16 cellular contexts compared by ENCODE assay signal in genomic region chr3:124771083-124771445, GRCh38. TPM values are rescaled to one million over a fixed set of nuclear protein-coding genes. Genes with fewer than 3 reads are reported as not detected.
A peak's percentile ranks its signal among the peaks of the same experiment; 100 is the strongest.
DNase-seq lines count a peak whose midpoint lies in the region; ATAC-seq, FAIRE-seq and TF ChIP-seq lines count a peak whose summit lies in the region.
"Had no signal": no experiment of that assay in that cellular context is flagged by ENCODE, and none has a peak within 500 bp of the region (broad histone marks: within the 10 kb centered on the region; RNA-seq: fewer than 3 reads in every experiment).

No MANE protein-coding gene starts in this region.

- peaks cover 28% of the 10 kb centered on the region for H3K4me1 ChIP-seq in cardiac muscle cell (ENCODE audit: low read depth)
- H3K4me1 ChIP-seq in astrocyte (ENCODE audit: insufficient read depth, low read length) = peaks cover 33% of the 10 kb centered on the region
- peaks cover 37 to 51% of the 10 kb centered on the region in 2 donors for H3K4me1 ChIP-seq in thyroid gland

- whole genome bisulfite sequencing in thyroid gland, 2 donors = 73 to 78% methylated on average over 2 of the region's 2 CpGs

- H3K36me3 Mint-ChIP-seq in astrocyte (ENCODE audit: low read depth, unreplicated experiment) = peaks cover 29% of the 10 kb centered on the region
- peaks cover 3% of the 10 kb centered on the region for H3K36me3 Mint-ChIP-seq in neural crest cell (ENCODE audit: low read depth)

- ATAC-seq in Right ventricle myocardium superior (ENCODE audit: poor library complexity) (no peak), GM21619 (IDR thresholded peaks at IDR 0.05; ENCODE audit: unreplicated experiment) (no peak)

- peak overlapping the region; percentile 46 for H3K4me3 Mint-ChIP-seq in astrocyte (ENCODE audit: unreplicated experiment)
- no peak overlapping the region for H3K4me3 Mint-ChIP-seq in neural crest cell

- intact Hi-C loops in Right ventricle myocardium superior (cut with DNase I) = no loop called here
- intact Hi-C loops in thyroid gland (cut with DNase I) = no loop called here

- no peak overlapping the region for H2AFZ ChIP-seq in astrocyte (ENCODE audit: low read depth, low read length)
- H2AFZ ChIP-seq: GM23248, PC-9 had no signal

- H3K27ac ChIP-seq in cardiac muscle cell = peak overlapping the region; percentile 75
- H3K27ac ChIP-seq in astrocyte (ENCODE audit: low read depth, low read length) = no peak overlapping the region
- peak overlapping the region in 2 of 3 donors; percentile 2 to 23 for H3K27ac ChIP-seq in thyroid gland
- H3K27ac ChIP-seq: 22Rv1, BLaER1, PC-9 had no signal

- TF ChIP-seq POLR2A in thyroid gland (IDR thresholded peaks at IDR 0.05) = no peak

- H3K9me3 ChIP-seq in cardiac muscle cell (ENCODE audit: low read depth) (no peaks in the 10 kb centered on the region), astrocyte (ENCODE audit: insufficient read depth, low read depth, low read length) (no peaks in the 10 kb centered on the region), thyroid gland (no peaks in the 10 kb centered on the region)
- H3K9me3 ChIP-seq: BLaER1 had no signal

- TF ChIP-seq CTCF in cardiac muscle cell (IDR thresholded peaks at IDR 0.05; ENCODE audit: low read depth, low read length) (no peak), astrocyte (IDR thresholded peaks at IDR 0.05; ENCODE audit: insufficient read depth, low read depth, low read length) (no peak), neural crest cell (conservative IDR thresholded peaks at IDR 0.05) (no peak), thyroid gland (IDR thresholded peaks at IDR 0.05) (no peak)

- H3K4me2 ChIP-seq in astrocyte (ENCODE audit: low read length) = no peak overlapping the region
- H3K4me2 ChIP-seq: BLaER1, PC-9 had no signal

- no peaks in the 10 kb centered on the region for H3K27me3 Mint-ChIP-seq in astrocyte (ENCODE audit: low read depth, unreplicated experiment)
- no peaks in the 10 kb centered on the region for H3K27me3 Mint-ChIP-seq in neural crest cell (ENCODE audit: low read depth)

- FAIRE-seq in astrocyte (lab: Jason Lieb, UNC) = no peak

- H3K27me3 ChIP-seq in cardiac muscle cell = no peaks in the 10 kb centered on the region
- H3K27me3 ChIP-seq in astrocyte (ENCODE audit: insufficient read depth, low read length) = no peaks in the 10 kb centered on the region
- no peaks in the 10 kb centered on the region for H3K27me3 ChIP-seq in thyroid gland

- H3K9ac ChIP-seq in astrocyte (ENCODE audit: low read length) = no peak overlapping the region
- H3K9ac ChIP-seq: BLaER1 had no signal

- H3K9me3 Mint-ChIP-seq in astrocyte (ENCODE audit: unreplicated experiment) (no peaks in the 10 kb centered on the region), neural crest cell (no peaks in the 10 kb centered on the region)

- peaks cover 42% of the 10 kb centered on the region for H3K4me1 Mint-ChIP-seq in astrocyte (ENCODE audit: low read depth, unreplicated experiment)
- H3K4me1 Mint-ChIP-seq in neural crest cell = peaks cover 45% of the 10 kb centered on the region

- no peak for DNase-seq in cardiac muscle cell (ENCODE audit: low read depth in 1 of 2, low spot score in 1 of 2)
- DNase-seq in Right ventricle myocardium superior = no peak
- DNase-seq in astrocyte (ENCODE audit: low read depth) = no peak
- DNase-seq in neural crest cell (ENCODE audit: low read depth, low spot score) = no peak
- no peak for DNase-seq in thyroid gland
- DNase-seq in NCI-H2196 treated with DMSO at 0.1 percent for 48 hours (lab: John Stamatoyannopoulos, UW; ENCODE audit: unreplicated experiment) = no peak
- no peak for DNase-seq in midbrain (lab: John Stamatoyannopoulos, UW)
- DNase-seq: EL; GM23248; Karpas-422; kidney glomerular epithelial cell; PC-9; stimulated activated naive CD4-positive, alpha-beta T cell had no signal

- H3K27ac Mint-ChIP-seq in astrocyte (ENCODE audit: unreplicated experiment) (peak overlapping the region; percentile 62), neural crest cell (ENCODE audit: unreplicated experiment) (peak overlapping the region; percentile 75)

- H3K4me3 ChIP-seq in cardiac muscle cell (no peak overlapping the region), astrocyte (ENCODE audit: insufficient read depth, low read depth, low read length) (no peak overlapping the region), thyroid gland (replicated peaks in 1 of 3) (no peak overlapping the region)
- H3K4me3 ChIP-seq: BLaER1, GM23248, PC-9 had no signal

- no peaks in the 10 kb centered on the region for H3K36me3 ChIP-seq in cardiac muscle cell
- H3K36me3 ChIP-seq in astrocyte (ENCODE audit: insufficient read depth, low read length) = peaks cover 13% of the 10 kb centered on the region
- H3K36me3 ChIP-seq in thyroid gland = peaks cover 7 to 12% of the 10 kb centered on the region in 2 donors
- H3K36me3 ChIP-seq: BLaER1 had no signal

- H3K79me2 ChIP-seq in astrocyte (ENCODE audit: insufficient read depth, low read length) = peaks cover 7% of the 10 kb centered on the region

- peaks cover 4% of the 10 kb centered on the region for H4K20me1 ChIP-seq in astrocyte (ENCODE audit: insufficient read depth, low read length)
- H4K20me1 ChIP-seq: BLaER1 had no signal

RNA-seq across cellular contexts. Expression of gene UMPS, which starts 40.8 kb away (rescaled TPM):
- total RNA-seq in cardiac muscle cell = 19.7 and 127 TPM in 2 replicates
- polyA plus RNA-seq in cardiac muscle cell = 21.3 and 23.2 TPM in 2 replicates
- 6.1 TPM for total RNA-seq in Right ventricle myocardium superior
- total RNA-seq in astrocyte = 25.4 and 38.3 TPM in 2 replicates
- 55.6 and 70.7 TPM in 2 replicates for total RNA-seq in neural crest cell
- total RNA-seq in thyroid gland = 10 to 100 TPM; 18.5 to 37.4 (median 25.5) TPM
